25 cellular contexts compared by ENCODE assay signal in genomic region chr5:122192477-122192876, GRCh38.
DNase-seq lines count a peak whose midpoint lies in the region; ATAC-seq, FAIRE-seq and TF ChIP-seq lines count a peak whose summit lies in the region.
"Had no signal": no experiment of that assay in that cellular context is flagged by ENCODE, and none has a peak within 500 bp of the region (broad histone marks: within the 10 kb centered on the region; RNA-seq: fewer than 3 reads in every experiment).

No MANE protein-coding gene starts in this region.

- no peak overlapping the region for H2BK120ac ChIP-seq in H1 (replicated peaks; ENCODE audit: low read depth, low read length)
- H2BK120ac ChIP-seq in H9 (ENCODE audit: low read depth, low read length, poor library complexity, severe bottlenecking), result no peak overlapping the region

- no peak overlapping the region for H3T11ph ChIP-seq in H9 (ENCODE audit: low read length)

- H2AFZ ChIP-seq in H1 (ENCODE audit: low read length) (peak overlapping the region; percentile 85), H9 (ENCODE audit: low read length) (no peak overlapping the region)

- DNase-seq in GM13977 (ENCODE audit: low spot score) (no peak), H1 (ENCODE audit: low read depth in 1 of 2, low spot score in 2 of 2) (no peak), transverse colon (no peak), MG63 (no peak), WERI-Rb-1 (no peak), H9 (no peak)
- DNase-seq: activated CD4-positive, alpha-beta memory T cell treated with anti-CD3 and anti-CD28 coated beads for 36 hours; activated naive CD4-positive, alpha-beta T cell treated with Interleukin-2 at 50 U/mL for 16 hours; kidney; naive B cell; right lobe of liver; stimulated activated CD4-positive, alpha-beta T cell treated with anti-CD3 and anti-CD28 coated beads, Interleukin-2, amount 100 ng/mL, for 48 hours; T-helper 17 cell had no signal

- in situ Hi-C loops in GM13977 (cut with MboI; ENCODE audit: low pct_unique_long_range_greater_than_20kb, low sequenced_read_pairs, unreplicated experiment) (loop anchor here (10.0 kb wide), 1 partner anchor 222 kb away; no protein-coding TSS in a partner anchor), transverse colon (cut with MboI; ENCODE audit: low pct_ligation_motif_present in 1 of 4, low pct_unique_long_range_greater_than_20kb in 1 of 4, low sequenced_read_pairs in 3 of 4) (loop anchor here (10.0 kb wide), 2 partner anchors 222 to 302 kb away; no protein-coding TSS in a partner anchor)

- H3K4me3 ChIP-seq in H1 (ENCODE audit: extremely low read depth in 1 of 4, insufficient read depth in 2 of 4, low read depth in 3 of 4, low read length in 4 of 4) (no peak overlapping the region), transverse colon (no peak overlapping the region), MG63 (no peak overlapping the region), WERI-Rb-1 (ENCODE audit: low read depth, low read length) (no peak overlapping the region)
- H3K4me3 ChIP-seq: body of pancreas, esophagus muscularis mucosa, heart right ventricle, right lobe of liver, thyroid gland, vagina had no signal

- no peaks in the 10 kb centered on the region for H3K36me3 Mint-ChIP-seq in H9 (ENCODE audit: insufficient read depth in 1 of 3, low read depth in 3 of 3)
- H3K36me3 Mint-ChIP-seq: activated CD4-positive, alpha-beta memory T cell treated with anti-CD3 and anti-CD28 coated beads for 36 hours; naive B cell had no signal

- H2BK5ac ChIP-seq in H1 (ENCODE audit: low read depth, low read length) (no peak overlapping the region), H9 (ENCODE audit: insufficient read length, low read length) (no peak overlapping the region)

- intact Hi-C loops in transverse colon (cut with DNase I; ENCODE audit: low total_unique reads), result loop anchor here (10.0 kb wide), 1 partner anchor 302 kb away; no protein-coding TSS in a partner anchor

- no peaks in the 10 kb centered on the region for H3K23me2 ChIP-seq in H1 (ENCODE audit: low read depth, low read length)
- H3K23me2 ChIP-seq in H9 (ENCODE audit: insufficient read length, low read depth, low read length, poor library complexity, severe bottlenecking), result no peaks in the 10 kb centered on the region

- H3K27ac ChIP-seq in H1 (ENCODE audit: low read depth, low read length) (no peak overlapping the region), transverse colon (no peak overlapping the region), WERI-Rb-1 (no peak overlapping the region), H9 (ENCODE audit: insufficient read length, low read depth, low read length) (no peak overlapping the region)
- H3K27ac ChIP-seq: body of pancreas, C4-2B, esophagus muscularis mucosa, heart right ventricle, right lobe of liver, thyroid gland, vagina had no signal

- no peak for FAIRE-seq in H1 (lab: Jason Lieb, UNC)
- FAIRE-seq: H54 had no signal

- H4K5ac ChIP-seq in H1 (ENCODE audit: insufficient read length, low read depth, low read length) (no peak overlapping the region), H9 (ENCODE audit: insufficient read length, low read depth, low read length) (no peak overlapping the region)

- TF ChIP-seq EP300 in H1 (IDR thresholded peaks at IDR 0.05; ENCODE audit: borderline replicate concordance in 1 of 2, low read depth in 2 of 2, low read length in 2 of 2) (no peak), transverse colon (IDR thresholded peaks at IDR 0.05; ENCODE audit: low read depth) (no peak)

- no peak overlapping the region; a peak in 1 of 7 replicates for H3K9ac ChIP-seq in H1 (replicated peaks in 1 of 4; ENCODE audit: extremely low read depth in 1 of 4, low read depth in 3 of 4, low read length in 3 of 4)
- no peak overlapping the region for H3K9ac ChIP-seq in H9 (ENCODE audit: extremely low read depth, insufficient read length, low read length)

- H3K79me1 ChIP-seq in H1 (ENCODE audit: low read depth, low read length) (no peaks in the 10 kb centered on the region), H9 (ENCODE audit: insufficient read depth, low read depth, low read length, poor library complexity, severe bottlenecking) (no peaks in the 10 kb centered on the region)

- no peak overlapping the region for H3K4me3 Mint-ChIP-seq in H9
- H3K4me3 Mint-ChIP-seq: activated CD4-positive, alpha-beta memory T cell treated with anti-CD3 and anti-CD28 coated beads for 36 hours; activated T-helper 1 cell treated with anti-CD3 and anti-CD28 coated beads, Interleukin-12 subunit alpha, Interleukin-12 subunit beta, Interleukin-2, Interleukin-4 antibody, amounts not matched to agents 30 ng/mL and 10 ng/mL and 1 ng/mL, durations not matched to agents 14 hours and 24 hours and 36 hours; naive B cell; T-helper 17 cell had no signal

- H3K9me3 Mint-ChIP-seq in H9, result no peaks in the 10 kb centered on the region
- H3K9me3 Mint-ChIP-seq: activated CD4-positive, alpha-beta memory T cell treated with anti-CD3 and anti-CD28 coated beads for 36 hours; activated T-helper 1 cell treated with anti-CD3 and anti-CD28 coated beads, Interleukin-12 subunit alpha, Interleukin-12 subunit beta, Interleukin-2, Interleukin-4 antibody, amounts not matched to agents 30 ng/mL and 10 ng/mL and 1 ng/mL, durations not matched to agents 14 hours and 24 hours and 36 hours; naive B cell had no signal

- POLR2A ChIA-PET in H1 (lab: Charles Lee; ENCODE audit: partially characterized antibody), result no interaction called here

- H3K4me1 Mint-ChIP-seq in H9, result peaks cover 0 to 5% of the 10 kb centered on the region in 2 experiments; a peak in 1 of 4 replicates
- H3K4me1 Mint-ChIP-seq: naive B cell, T-helper 17 cell had no signal

- no peak overlapping the region for H4K91ac ChIP-seq in H1 (replicated peaks; ENCODE audit: insufficient read length, low read length)
- H4K91ac ChIP-seq in H9 (ENCODE audit: insufficient read length, low read depth, low read length), result no peak overlapping the region

- no peak overlapping the region for H4K8ac ChIP-seq in H1 (ENCODE audit: extremely low read depth, insufficient read depth, low read length)
- H4K8ac ChIP-seq in H9 (replicated peaks; ENCODE audit: insufficient read length, low read depth, low read length), result no peak overlapping the region

- ATAC-seq in GM21526 (IDR thresholded peaks at IDR 0.05; ENCODE audit: low FRiP score, unreplicated experiment), result peak; percentile 16
- peak; percentile 23 for ATAC-seq in HG03354 (IDR thresholded peaks at IDR 0.05; ENCODE audit: poor library complexity, severe bottlenecking, unreplicated experiment)
- ATAC-seq: activated CD4-positive, CD25-positive, alpha-beta regulatory T cell treated with anti-CD3 and anti-CD28 coated beads, Interleukin-2, amount 50 U/mL, for 24 hours; T-helper 17 cell had no signal

- H3K18ac ChIP-seq in H1 (ENCODE audit: extremely low read depth, low read length), result no peak overlapping the region
- no peak overlapping the region for H3K18ac ChIP-seq in H9 (ENCODE audit: insufficient read length, low read depth, low read length)

- H4K20me1 ChIP-seq in H1 (replicated peaks in 1 of 2; ENCODE audit: control insufficient read depth in 1 of 2, insufficient read depth in 2 of 2, low read length in 2 of 2), result no peaks in the 10 kb centered on the region
- H4K20me1 ChIP-seq in H9 (ENCODE audit: control insufficient read depth, insufficient read depth, insufficient read length), result no peaks in the 10 kb centered on the region

- H3K79me2 ChIP-seq in H1 (ENCODE audit: control insufficient read depth in 1 of 2, insufficient read depth in 2 of 2, low read length in 2 of 2), result no peaks in the 10 kb centered on the region
- H3K79me2 ChIP-seq in H9 (ENCODE audit: insufficient read depth, low read length), result no peaks in the 10 kb centered on the region

- TF ChIP-seq CTCF in GM13977 (IDR thresholded peaks at IDR 0.05; ENCODE audit: extremely low read depth, insufficient read depth, missing control alignments) (peak; percentile 3), H1 (IDR thresholded peaks at IDR 0.05; ENCODE audit: control extremely low read depth in 1 of 3, insufficient read depth in 1 of 3, low read depth in 1 of 3, low read length in 3 of 3) (no peak), transverse colon (IDR thresholded peaks at IDR 0.05) (no peak), WERI-Rb-1 (IDR thresholded peaks at IDR 0.05; ENCODE audit: low read depth, low read length) (no peak), H9 (conservative IDR thresholded peaks at IDR 0.05) (no peak)

- H2BK15ac ChIP-seq in H1 (ENCODE audit: low read length) (0 out of 2 replicates have a peak overlapping the region, but pooled peaks have one; percentile 46), H9 (ENCODE audit: low read depth, low read length) (no peak overlapping the region)

- H3K36me3 ChIP-seq in H1 (ENCODE audit: control insufficient read depth in 2 of 4, insufficient read depth in 4 of 4, low read length in 3 of 4) (no peaks in the 10 kb centered on the region), transverse colon (no peaks in the 10 kb centered on the region), MG63 (no peaks in the 10 kb centered on the region), WERI-Rb-1 (no peaks in the 10 kb centered on the region)
- H3K36me3 ChIP-seq: esophagus muscularis mucosa, heart right ventricle, right lobe of liver, thyroid gland, vagina had no signal

- H3K56ac ChIP-seq in H1 (replicated peaks; ENCODE audit: insufficient read length, low read depth, low read length) (no peak overlapping the region), H9 (ENCODE audit: insufficient read length, low read depth, low read length) (no peak overlapping the region)

- H3K27me3 ChIP-seq in H1 (replicated peaks in 1 of 4; ENCODE audit: control insufficient read depth in 3 of 4, extremely low read depth in 1 of 4, insufficient read depth in 3 of 4, low read length in 3 of 4), result no peaks in the 10 kb centered on the region
- no peaks in the 10 kb centered on the region for H3K27me3 ChIP-seq in transverse colon
- H3K27me3 ChIP-seq in MG63, result peaks cover 3% of the 10 kb centered on the region; the same call in 1 of the 2 replicates
- H3K27me3 ChIP-seq in WERI-Rb-1 (ENCODE audit: insufficient read depth, low read depth, severe bottlenecking), result no peaks in the 10 kb centered on the region
- no peaks in the 10 kb centered on the region for H3K27me3 ChIP-seq in H9 (ENCODE audit: insufficient read depth, low read length)
- H3K27me3 ChIP-seq: body of pancreas, esophagus muscularis mucosa, right lobe of liver, thyroid gland, vagina had no signal

- no peak for TF ChIP-seq RAD21 in H1 (IDR thresholded peaks at IDR 0.05 in 1 of 2, conservative IDR thresholded peaks at IDR 0.05 in 1 of 2; ENCODE audit: low read depth in 2 of 2, low read length in 2 of 2)

- no peak overlapping the region for H3K14ac ChIP-seq in H1 (ENCODE audit: insufficient read length)
- no peak overlapping the region for H3K14ac ChIP-seq in H9 (ENCODE audit: insufficient read depth, low read length)

- WGBS in H1 (ENCODE audit: extremely low coverage in 1 of 2, insufficient coverage in 1 of 2, insufficient read length in 1 of 2, insufficient replicate concordance in 2 of 2, low coverage in 1 of 2, low lambda C conversion rate in 2 of 2, missing lambda C conversion rate in 1 of 2), 2 experiments, result 84% methylated on average over 4 of the region's 4 CpGs; no CpG with 5 or more reads in 1 of the 2 experiments
- 67 to 83% methylated on average over 4 of the region's 4 CpGs for WGBS in transverse colon (ENCODE audit: low coverage in 1 of 2), 2 donors
- no CpG with 5 or more reads among the region's 4 CpGs for WGBS in H9 (ENCODE audit: extremely low coverage, insufficient read length, low lambda C conversion rate)

- H3K23ac ChIP-seq in H1 (ENCODE audit: insufficient read length), result no peak overlapping the region
- H3K23ac ChIP-seq in H9 (ENCODE audit: insufficient read length, low read depth, low read length), result no peak overlapping the region

- H3K9me3 ChIP-seq in H1 (ENCODE audit: insufficient read depth in 2 of 2, low read depth in 1 of 2, low read length in 1 of 2) (no peaks in the 10 kb centered on the region), transverse colon (no peaks in the 10 kb centered on the region), MG63 (no peaks in the 10 kb centered on the region), WERI-Rb-1 (ENCODE audit: severe bottlenecking) (no peaks in the 10 kb centered on the region), H9 (ENCODE audit: control insufficient read depth, low read depth, low read length) (no peaks in the 10 kb centered on the region)
- H3K9me3 ChIP-seq: body of pancreas, Caco-2, esophagus muscularis mucosa, heart right ventricle, right lobe of liver, thyroid gland, vagina had no signal

- no peak overlapping the region for H3K4ac ChIP-seq in H1 (replicated peaks; ENCODE audit: insufficient read length, low read depth, low read length)
- H3K4ac ChIP-seq in H9 (ENCODE audit: low read depth, low read length), result no peak overlapping the region

- peaks cover 0 to 3% (median 0%) of the 10 kb centered on the region in 4 experiments; a peak in 1 of 7 replicates for H3K4me1 ChIP-seq in H1 (replicated peaks in 1 of 4; ENCODE audit: control insufficient read depth in 3 of 4, insufficient read depth in 4 of 4, low read length in 3 of 4)
- peaks cover 0 to 15% (median 8%) of the 10 kb centered on the region in 4 donors for H3K4me1 ChIP-seq in transverse colon
- no peaks in the 10 kb centered on the region for H3K4me1 ChIP-seq in H9 (ENCODE audit: insufficient read depth, low read length)
- H3K4me1 ChIP-seq: body of pancreas, Caco-2, right lobe of liver, thyroid gland, vagina had no signal

- H2BK12ac ChIP-seq in H1 (ENCODE audit: low read depth, low read length) (no peak overlapping the region), H9 (ENCODE audit: insufficient read length, low read depth, low read length) (no peak overlapping the region)

- H2AK5ac ChIP-seq in H1 (ENCODE audit: low read depth, low read length) (no peak overlapping the region), H9 (ENCODE audit: insufficient read length, low read length) (no peak overlapping the region)

- TF ChIP-seq POLR2A in H1 (IDR thresholded peaks at IDR 0.05; ENCODE audit: control extremely low read depth in 1 of 2, low read depth in 2 of 2, low read length in 2 of 2), result no peak
- TF ChIP-seq POLR2A in transverse colon (IDR thresholded peaks at IDR 0.05), result no peak

- H3K27me3 Mint-ChIP-seq in H9 (ENCODE audit: low read depth), result no peaks in the 10 kb centered on the region

- no peak overlapping the region for H2BK20ac ChIP-seq in H1 (ENCODE audit: low read length)
- no peak overlapping the region for H2BK20ac ChIP-seq in H9 (ENCODE audit: low read depth, low read length, poor library complexity, severe bottlenecking)

- H3K27ac Mint-ChIP-seq in H9, result peak overlapping the region in 1 of 3 experiments; percentile 86; a peak in 2 of 7 replicates
- H3K27ac Mint-ChIP-seq: activated CD4-positive, alpha-beta memory T cell treated with anti-CD3 and anti-CD28 coated beads for 36 hours; activated T-helper 1 cell treated with anti-CD3 and anti-CD28 coated beads, Interleukin-12 subunit alpha, Interleukin-12 subunit beta, Interleukin-2, Interleukin-4 antibody, amounts not matched to agents 30 ng/mL and 10 ng/mL and 1 ng/mL, durations not matched to agents 14 hours and 24 hours and 36 hours; naive B cell; T-helper 17 cell had no signal

- CTCF ChIA-PET in H1 (lab: Charles Lee; ENCODE audit: partially characterized antibody), result interaction anchor here (0.6 to 1.6 kb wide), 5 partner anchors 10 to 309 kb away, joined by 3 to 5 read pairs (median 4); no protein-coding TSS in a partner anchor

- H3K4me2 ChIP-seq in H1 (ENCODE audit: insufficient read depth in 1 of 2, low read depth in 2 of 2, low read length in 2 of 2) (no peak overlapping the region), H9 (ENCODE audit: insufficient read depth, insufficient read length, low read length) (no peak overlapping the region)
